Comparison of ENCODE assay signal across 10 cellular contexts in genomic region chr14:50726372-50727107, GRCh38. TPM values are rescaled to one million over a fixed set of nuclear protein-coding genes. Genes with fewer than 3 reads are reported as not detected.
A peak's percentile ranks its signal among the peaks of the same experiment; 100 is the strongest.
DNase-seq lines count a peak whose midpoint lies in the region; ATAC-seq and TF ChIP-seq lines count a peak whose summit lies in the region.
"Had no signal": no experiment of that assay in that cellular context is flagged by ENCODE, and none has a peak within 500 bp of the region (broad histone marks: within the 10 kb centered on the region; RNA-seq: fewer than 3 reads in every experiment).

No MANE protein-coding gene starts in this region.

- intact Hi-C loops in cardiac septum (cut with DNase I), result no loop called here

- H3K27ac ChIP-seq in epithelial cell of prostate, result peak overlapping the region; percentile 38
- H3K27ac ChIP-seq: gastroesophageal sphincter had no signal

- peak; percentile 19 for DNase-seq in stimulated activated CD4-positive, alpha-beta T cell treated with anti-CD3 and anti-CD28 coated beads, Interleukin-15, amount 100 ng/mL, for 24 hours
- no peak for DNase-seq in stimulated activated CD4-positive, alpha-beta T cell treated with anti-CD3 and anti-CD28 coated beads, Interleukin-4, amount 100 ng/mL, for 4 hours
- DNase-seq in epithelial cell of prostate (ENCODE audit: low read depth, low spot score) (peak; percentile 43), stromal cell of bone marrow (ENCODE audit: low read depth) (peak; percentile 66), cardiac septum (ENCODE audit: low spot score) (no peak), GF-D8 (lab: John Stamatoyannopoulos, UW) (no peak)
- DNase-seq: NCI-H1048 had no signal

- ATAC-seq in SK-N-SH treated with all-trans-retinoic acid at 6 μM for 48 hours (peak; percentile 35; the same call in 2 of the 3 replicates), GM18858 (IDR thresholded peaks at IDR 0.05; ENCODE audit: unreplicated experiment) (no peak)
- ATAC-seq: gastroesophageal sphincter had no signal

TF ChIP-seq in SK-N-SH treated with all-trans-retinoic acid at 6 μM for 48 hours, 23 proteins besides CTCF, POLR2A, EP300 and RAD21:
- TF ChIP-seq TCF4 (CRISPR knock-in tag; IDR thresholded peaks at IDR 0.05; ENCODE audit: borderline replicate concordance) (no peak), ZNF8 (CRISPR knock-in tag; IDR thresholded peaks at IDR 0.05) (no peak), ZC3H10 (CRISPR knock-in tag; IDR thresholded peaks at IDR 0.05) (no peak), CSDC2 (CRISPR knock-in tag; IDR thresholded peaks at IDR 0.05) (no peak), OSR1 (CRISPR knock-in tag; IDR thresholded peaks at IDR 0.05) (no peak), ZNF565 (CRISPR knock-in tag; conservative IDR thresholded peaks at IDR 0.05; ENCODE audit: low read depth) (no peak), PATZ1 (CRISPR knock-in tag; IDR thresholded peaks at IDR 0.05; ENCODE audit: borderline replicate concordance) (no peak), GLIS3 (CRISPR knock-in tag; IDR thresholded peaks at IDR 0.05) (no peak), SNAI2 (CRISPR knock-in tag; IDR thresholded peaks at IDR 0.05) (no peak), TOX (CRISPR knock-in tag; IDR thresholded peaks at IDR 0.05; ENCODE audit: borderline replicate concordance) (no peak), ESRRG (CRISPR knock-in tag; IDR thresholded peaks at IDR 0.05) (no peak)

RNA-seq across cellular contexts. Expression of gene SAV1, which starts 58.4 kb away (rescaled TPM):
- 25.3 TPM for total RNA-seq in cardiac septum

Comparison
In these comparisons a context has a peak if more than half of its experiments do, and no peak if none do; other contexts are left out.
1. DNase-seq: peak in stimulated activated CD4-positive, alpha-beta T cell treated with anti-CD3 and anti-CD28 coated beads, Interleukin-15, amount 100 ng/mL, for 24 hours (single experiment), epithelial cell of prostate (single experiment) and stromal cell of bone marrow (single experiment); none in stimulated activated CD4-positive, alpha-beta T cell treated with anti-CD3 and anti-CD28 coated beads, Interleukin-4, amount 100 ng/mL, for 4 hours (0 of 2), cardiac septum (single experiment) and GF-D8 (single experiment).